ENCODE assay signal across 13 cellular contexts in the genomic region with DNA sequence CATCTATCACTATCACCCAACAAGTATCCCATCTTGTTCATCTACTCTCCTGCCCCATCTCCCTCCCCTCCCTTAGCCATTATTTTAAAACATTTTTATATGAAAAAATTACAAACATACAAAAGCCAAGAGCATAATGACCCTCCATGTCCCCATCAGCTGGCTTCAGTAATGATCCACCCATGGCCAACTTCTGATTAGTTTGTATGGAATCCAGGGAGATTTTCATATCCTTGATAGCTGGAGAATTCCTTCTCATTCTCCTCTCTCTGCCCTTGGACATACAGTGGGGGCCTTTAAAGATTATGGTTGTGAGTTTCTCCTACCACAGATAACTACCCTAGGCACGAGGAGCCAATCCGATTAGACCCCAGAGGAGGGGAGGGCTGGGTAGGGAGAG. TPM values are rescaled to one million over a fixed set of nuclear protein-coding genes. Genes with fewer than 3 reads are reported as not detected.
DNase-seq lines count a peak whose midpoint lies in the region; ATAC-seq, FAIRE-seq and TF ChIP-seq lines count a peak whose summit lies in the region.
"Had no signal": no experiment of that assay in that cellular context is flagged by ENCODE, and none has a peak within 500 bp of the region (broad histone marks: within the 10 kb centered on the region; RNA-seq: fewer than 3 reads in every experiment).

No MANE protein-coding gene starts in this region.

- H3K79me2 ChIP-seq in endothelial cell of umbilical vein (ENCODE audit: control insufficient read depth, insufficient read depth, low read length) = no peaks in the 10 kb centered on the region

- no peak for FAIRE-seq in endothelial cell of umbilical vein (lab: Jason Lieb, UNC)

- intact Hi-C loops in endothelial cell of umbilical vein (cut with micrococcal nuclease) (loop anchor here (1.0 to 5.0 kb wide), 4 partner anchors 12 to 33 kb away; no protein-coding TSS in a partner anchor), psoas muscle (cut with DNase I) (no loop called here), aorta (cut with DNase I) (loop anchor here (1.0 to 5.0 kb wide), 3 partner anchors 13 to 43 kb away; a partner anchor contains a TSS)

- POLR2A ChIA-PET in endothelial cell of umbilical vein (lab: Charles Lee) = interaction anchor here (1.2 to 1.3 kb wide), 2 partner anchors 37 to 63 kb away, joined by 4 to 7 read pairs; a partner anchor contains a TSS

- H3K27me3 ChIP-seq in endothelial cell of umbilical vein (ENCODE audit: control insufficient read depth in 2 of 2, insufficient read depth in 2 of 2, low read length in 2 of 2) (no peaks in the 10 kb centered on the region), psoas muscle (ENCODE audit: insufficient read depth in 3 of 3, low read length in 2 of 3) (no peaks in the 10 kb centered on the region), aorta (ENCODE audit: control insufficient read depth in 1 of 2, insufficient read depth in 2 of 2, low read length in 1 of 2) (no peaks in the 10 kb centered on the region)

- H3K27ac ChIP-seq in endothelial cell of umbilical vein (ENCODE audit: insufficient read depth, low read depth, low read length) = peak overlapping the region; percentile 94
- H3K27ac ChIP-seq in psoas muscle = peak overlapping the region; percentile 91
- peak overlapping the region; percentile 62 to 66 for H3K27ac ChIP-seq in aorta (ENCODE audit: low read depth in 1 of 2, low read length in 2 of 2)

- dilution Hi-C loops in endothelial cell of umbilical vein (cut with MboI; ENCODE audit: extremely low pct_ligation_motif_present, low sequenced_read_pairs) = no loop called here

- H3K9me3 ChIP-seq in endothelial cell of umbilical vein (replicated peaks; ENCODE audit: control insufficient read depth, insufficient read depth, low read length) (no peaks in the 10 kb centered on the region), psoas muscle (no peaks in the 10 kb centered on the region), aorta (ENCODE audit: control insufficient read depth, low read length) (no peaks in the 10 kb centered on the region)

- no peaks in the 10 kb centered on the region for H3K27me3 Mint-ChIP-seq in T-helper 1 cell treated with Interleukin-12 subunit alpha and Interleukin-12 subunit beta and Interleukin-4 antibody, amounts not matched to agents 30 μg/mL and 1 μg/mL, for 36 hours (ENCODE audit: low read depth)
- peaks cover 13% of the 10 kb centered on the region for H3K27me3 Mint-ChIP-seq in nephron progenitor cell (ENCODE audit: low read depth, poor library complexity)
- H3K27me3 Mint-ChIP-seq: progenitor cell of endocrine pancreas had no signal

- H3K36me3 ChIP-seq in endothelial cell of umbilical vein (ENCODE audit: control insufficient read depth in 2 of 2, extremely low read depth in 1 of 2, insufficient read depth in 2 of 2, low read length in 2 of 2) (peaks cover 2% of the 10 kb centered on the region in 2 experiments), psoas muscle (ENCODE audit: insufficient read depth in 1 of 2, low read depth in 1 of 2) (peaks cover 0 to 51% of the 10 kb centered on the region in 2 donors), aorta (ENCODE audit: control insufficient read depth in 1 of 2, insufficient read depth in 2 of 2, low read length in 1 of 2) (no peaks in the 10 kb centered on the region)

- peaks cover 3% of the 10 kb centered on the region for H3K9me3 Mint-ChIP-seq in T-helper 1 cell treated with Interleukin-12 subunit alpha and Interleukin-12 subunit beta and Interleukin-4 antibody, amounts not matched to agents 30 μg/mL and 1 μg/mL, for 36 hours
- H3K9me3 Mint-ChIP-seq in nephron progenitor cell = no peaks in the 10 kb centered on the region

- peaks cover 35% of the 10 kb centered on the region for H3K36me3 Mint-ChIP-seq in T-helper 1 cell treated with Interleukin-12 subunit alpha and Interleukin-12 subunit beta and Interleukin-4 antibody, amounts not matched to agents 30 μg/mL and 1 μg/mL, for 36 hours (ENCODE audit: low read depth)
- H3K36me3 Mint-ChIP-seq in nephron progenitor cell (ENCODE audit: low read depth) = no peaks in the 10 kb centered on the region

- peak overlapping the region; percentile 71 for H3K4me2 ChIP-seq in endothelial cell of umbilical vein (ENCODE audit: insufficient read depth, low read length)

- H3K4me1 Mint-ChIP-seq in T-helper 1 cell treated with Interleukin-12 subunit alpha and Interleukin-12 subunit beta and Interleukin-4 antibody, amounts not matched to agents 30 μg/mL and 1 μg/mL, for 36 hours (ENCODE audit: low read depth) = peaks cover 35% of the 10 kb centered on the region
- peaks cover 11% of the 10 kb centered on the region for H3K4me1 Mint-ChIP-seq in nephron progenitor cell

- DNase-seq in T-helper 1 cell = no peak
- no peak for DNase-seq in endothelial cell of umbilical vein (ENCODE audit: low read depth, low spot score)
- no peak for DNase-seq in psoas muscle
- no peak for DNase-seq in aorta
- DNase-seq in HK-2 (ENCODE audit: unreplicated experiment) = no peak
- no peak for DNase-seq in nephron progenitor cell
- DNase-seq in glomerular visceral epithelial cell (ENCODE audit: extremely low spot score) = no peak
- DNase-seq: activated CD4-positive, CD25-positive, alpha-beta regulatory T cell; cortex of kidney; NCI-H2081 treated with DMSO at 0.1 percent for 48 hours; NK-92 treated with Interleukin-12 subunit alpha and Interleukin-12 subunit beta, amount 100 ng/mL, for 24 hours had no signal

- peak overlapping the region; percentile 26 for H3K27ac Mint-ChIP-seq in T-helper 1 cell treated with Interleukin-12 subunit alpha and Interleukin-12 subunit beta and Interleukin-4 antibody, amounts not matched to agents 30 μg/mL and 1 μg/mL, for 36 hours
- H3K27ac Mint-ChIP-seq in nephron progenitor cell = no peak overlapping the region
- H3K27ac Mint-ChIP-seq: progenitor cell of endocrine pancreas had no signal

- ATAC-seq in psoas muscle (peak in 1 of 4 donors; percentile 3), aorta (ENCODE audit: low FRiP score) (no peak)

- 87 to 93% (median 92%) methylated on average over 2 of the region's 2 CpGs for WGBS in psoas muscle, 3 donors
- WGBS in aorta, 2 donors = 92 to 97% methylated on average over 2 of the region's 2 CpGs

- BruUV-seq in endothelial cell of umbilical vein (replicated peaks; lab: Mats Ljungman, UMichigan) = no TSS peak

- peaks cover 44% of the 10 kb centered on the region for H3K4me1 ChIP-seq in endothelial cell of umbilical vein (ENCODE audit: control insufficient read depth, extremely low read depth, insufficient read depth, low read length)
- peaks cover 31% of the 10 kb centered on the region for H3K4me1 ChIP-seq in psoas muscle
- H3K4me1 ChIP-seq in aorta (ENCODE audit: control insufficient read depth in 1 of 2, insufficient read depth in 2 of 2, low read length in 2 of 2) = peaks cover 0 to 4% of the 10 kb centered on the region in 2 donors

- H3K9me1 ChIP-seq in endothelial cell of umbilical vein (replicated peaks; ENCODE audit: control insufficient read depth, extremely low read depth, insufficient read depth, low read length) = no peaks in the 10 kb centered on the region

- CTCF ChIA-PET in endothelial cell of umbilical vein (lab: Charles Lee) = interaction anchor here (0.7 to 3.1 kb wide), 9 partner anchors 9 to 63 kb away, joined by 3 to 67 read pairs (median 5); a partner anchor contains a TSS

- H3K9ac ChIP-seq in endothelial cell of umbilical vein (replicated peaks; ENCODE audit: extremely low read depth, insufficient read depth, low read length) = peak overlapping the region; percentile 54

- H3K4me3 ChIP-seq in endothelial cell of umbilical vein (replicated peaks in 1 of 3; ENCODE audit: insufficient read depth in 1 of 3, low read depth in 1 of 3, low read length in 3 of 3) (no peak overlapping the region), psoas muscle (no peak overlapping the region), aorta (ENCODE audit: low read length in 2 of 2) (no peak overlapping the region)

- H2AFZ ChIP-seq in endothelial cell of umbilical vein (ENCODE audit: low read depth, low read length) = no peak overlapping the region

- no peak for TF ChIP-seq POLR2A in endothelial cell of umbilical vein (IDR thresholded peaks at IDR 0.05; ENCODE audit: low read depth, low read length)

- TF ChIP-seq CTCF in endothelial cell of umbilical vein (IDR thresholded peaks at IDR 0.05; ENCODE audit: extremely low read depth in 1 of 2, insufficient read depth in 1 of 2, low read depth in 1 of 2, low read length in 2 of 2) (no peak), psoas muscle (IDR thresholded peaks at IDR 0.05) (no peak), nephron progenitor cell (IDR thresholded peaks at IDR 0.05) (no peak)

- no peak overlapping the region for H3K4me3 Mint-ChIP-seq in T-helper 1 cell treated with Interleukin-12 subunit alpha and Interleukin-12 subunit beta and Interleukin-4 antibody, amounts not matched to agents 30 μg/mL and 1 μg/mL, for 36 hours
- no peak overlapping the region for H3K4me3 Mint-ChIP-seq in nephron progenitor cell

- H4K20me1 ChIP-seq in endothelial cell of umbilical vein (replicated peaks; ENCODE audit: control insufficient read depth, extremely low read depth, insufficient read depth, low read length) = no peaks in the 10 kb centered on the region

RNA-seq across cellular contexts. Expression of a gene that starts 40.2 kb away (rescaled TPM):
- total RNA-seq in endothelial cell of umbilical vein = 10.0 and 11.1 TPM in 2 replicates
- 7.3 and 7.9 TPM in 2 replicates for polyA plus RNA-seq in endothelial cell of umbilical vein
- polyA plus RNA-seq in endothelial cell of umbilical vein (2011; cell fraction: cytosol; rRNA removed) = 7.8 TPM in 2 replicates
- 6.7 and 7.3 TPM in 2 replicates for polyA plus RNA-seq in endothelial cell of umbilical vein (2011; cell fraction: nucleus; rRNA removed)
- polyA plus RNA-seq in endothelial cell of umbilical vein (2012) = 6.2 and 7.9 TPM in 2 replicates
- polyA minus RNA-seq in endothelial cell of umbilical vein = 7.6 and 7.7 TPM in 2 replicates
- 7.8 TPM for polyA minus RNA-seq in endothelial cell of umbilical vein (2011; cell fraction: cytosol; rRNA and poly(A)+ RNA removed)
- polyA minus RNA-seq in endothelial cell of umbilical vein (2011; cell fraction: nucleus; rRNA and poly(A)+ RNA removed) = 5.3 and 5.7 TPM in 2 replicates
- 10 to 100 TPM in 2 of 4 donors, 1 to 10 TPM in 2; 3.9 to 21.3 (median 12.8) TPM for total RNA-seq in psoas muscle
- polyA plus RNA-seq in psoas muscle = 10 to 100 TPM in 1 of 3 donors, 1 to 10 TPM in 2; 5.9 to 11.7 (median 9.1) TPM
- 1 to 10 TPM; 7.1 to 8.3 TPM for total RNA-seq in aorta
- polyA plus RNA-seq in aorta = 1 to 10 TPM; 1.7 to 2.5 TPM

RNA-seq across cellular contexts. Expression of a gene that starts 43.3 kb away (rescaled TPM):
- 26.8 and 31.7 TPM in 2 replicates for total RNA-seq in endothelial cell of umbilical vein
- polyA plus RNA-seq in endothelial cell of umbilical vein = 10.6 and 10.7 TPM in 2 replicates
- polyA plus RNA-seq in endothelial cell of umbilical vein (2011; cell fraction: cytosol; rRNA removed) = 14.4 and 15.1 TPM in 2 replicates
- polyA plus RNA-seq in endothelial cell of umbilical vein (2011; cell fraction: nucleus; rRNA removed) = 27.7 and 28.7 TPM in 2 replicates
- 15.4 and 24.8 TPM in 2 replicates for polyA plus RNA-seq in endothelial cell of umbilical vein (2012)
- 27.0 and 27.2 TPM in 2 replicates for polyA minus RNA-seq in endothelial cell of umbilical vein
- 23.9 TPM for polyA minus RNA-seq in endothelial cell of umbilical vein (2011; cell fraction: cytosol; rRNA and poly(A)+ RNA removed)
- polyA minus RNA-seq in endothelial cell of umbilical vein (2011; cell fraction: nucleus; rRNA and poly(A)+ RNA removed) = 23.7 and 23.8 TPM in 2 replicates
- 10 to 100 TPM; 16.3 to 22.7 (median 20.1) TPM for total RNA-seq in psoas muscle
- 10 to 100 TPM in 2 of 3 donors, 1 to 10 TPM in 1; 9.6 to 22.1 (median 16.0) TPM for polyA plus RNA-seq in psoas muscle
- 10 to 100 TPM; 30.8 to 36.3 TPM for total RNA-seq in aorta
- polyA plus RNA-seq in aorta = 10 to 100 TPM; 14.0 to 14.4 TPM

Comparison
In these comparisons a context has a peak if more than half of its experiments do, and no peak if none do; other contexts are left out.
1. intact Hi-C loops: an anchor here in endothelial cell of umbilical vein (1.0 to 5.0 kb wide) and aorta (1.0 to 5.0 kb wide); none called in psoas muscle.